In the genomic region with DNA sequence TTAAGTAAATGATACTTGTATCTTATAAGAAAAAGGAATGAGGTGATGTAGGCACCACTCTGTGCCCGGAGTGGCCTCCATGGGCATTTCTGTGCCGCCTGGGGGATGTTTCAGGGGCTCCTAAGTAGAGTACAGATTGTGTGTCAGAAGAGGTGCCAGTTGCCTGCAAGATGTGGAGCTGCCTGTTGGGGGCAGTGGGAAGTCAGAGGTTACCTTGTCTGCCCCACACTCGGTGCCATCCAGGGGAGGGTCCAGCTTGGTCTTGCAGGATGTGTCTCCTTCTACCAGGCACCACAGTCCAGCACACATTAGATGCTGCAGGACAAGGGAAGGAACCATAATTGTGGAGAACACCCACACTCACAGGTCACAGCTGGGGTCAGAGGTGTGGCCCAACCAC, we compare ENCODE assay signal across 23 cellular contexts.
"Had no signal": no experiment of that assay in that cellular context is flagged by ENCODE, and none has a peak within 500 bp of the region (broad histone marks: within the 10 kb centered on the region; RNA-seq: fewer than 3 reads in every experiment).

No MANE protein-coding gene starts in this region.

- H3K9me3 ChIP-seq: breast epithelium, esophagus muscularis mucosa, gastroesophageal sphincter, lower lobe of right lung, sigmoid colon, vagina had no signal

- H3K27me3 ChIP-seq: breast epithelium, dorsolateral prefrontal cortex, esophagus muscularis mucosa, gastroesophageal sphincter, sigmoid colon, vagina had no signal

- H3K27ac ChIP-seq: breast epithelium, dorsolateral prefrontal cortex, lower lobe of right lung, sigmoid colon, vagina had no signal

- H3K27ac Mint-ChIP-seq: activated naive CD8-positive, alpha-beta T cell treated with anti-CD3 and anti-CD28 coated beads for 36 hours; naive thymus-derived CD4-positive, alpha-beta T cell; stimulated activated naive B cell treated with anti-CD40 and anti-IgM and Interleukin-4, amounts not matched to agents 10 μg/mL and 1 μg/mL and 100 μg/mL, for 72 hours; type B pancreatic cell had no signal

- H3K4me1 Mint-ChIP-seq: central memory CD8-positive, alpha-beta T cell; stimulated activated naive B cell treated with anti-CD40 and anti-IgM and Interleukin-4, amounts not matched to agents 10 μg/mL and 1 μg/mL and 100 μg/mL, for 72 hours had no signal

- H3K4me3 Mint-ChIP-seq: activated naive CD8-positive, alpha-beta T cell treated with anti-CD3 and anti-CD28 coated beads for 36 hours; central memory CD8-positive, alpha-beta T cell; effector memory CD8-positive, alpha-beta T cell; naive thymus-derived CD4-positive, alpha-beta T cell; neural crest cell; stimulated activated naive B cell treated with anti-CD40 and anti-IgM and Interleukin-4, amounts not matched to agents 10 μg/mL and 1 μg/mL and 100 μg/mL, for 72 hours; type B pancreatic cell had no signal

- H3K36me3 Mint-ChIP-seq: stimulated activated naive B cell treated with anti-CD40 and anti-IgM and Interleukin-4, amounts not matched to agents 10 μg/mL and 1 μg/mL and 100 μg/mL, for 72 hours had no signal

- H3K27me3 Mint-ChIP-seq: activated naive CD8-positive, alpha-beta T cell treated with anti-CD3 and anti-CD28 coated beads for 36 hours; central memory CD8-positive, alpha-beta T cell; stimulated activated naive B cell treated with anti-CD40 and anti-IgM and Interleukin-4, amounts not matched to agents 10 μg/mL and 1 μg/mL and 100 μg/mL, for 72 hours had no signal

- DNase-seq: activated CD4-positive, alpha-beta T cell treated with anti-CD3 and anti-CD28 coated beads, Interleukin-2, amount 50 U/mL, for 48 hours; activated CD8-positive, alpha-beta memory T cell treated with anti-CD3 and anti-CD28 coated beads, Interleukin-2, amount 50 U/mL, for 48 hours; activated naive CD4-positive, alpha-beta T cell treated with Interleukin-2 at 50 U/mL for 16 hours; activated naive CD8-positive, alpha-beta T cell treated with anti-CD3 and anti-CD28 coated beads for 36 hours; activated T-cell treated with anti-CD3 and anti-CD28 coated beads, Interleukin-2, amount 50 U/mL, for 48 hours; dorsolateral prefrontal cortex; effector memory CD8-positive, alpha-beta T cell; head of caudate nucleus; hypothalamus; kidney; lower lobe of right lung; naive thymus-derived CD4-positive, alpha-beta T cell; sigmoid colon; stimulated activated CD4-positive, alpha-beta T cell treated with anti-CD3 and anti-CD28 coated beads, Interleukin-2, amount 100 ng/mL, for 48 hours; stimulated activated CD8-positive, alpha-beta memory T cell treated with anti-CD3 and anti-CD28 coated beads, Interleukin-4, amount 100 ng/mL, for 48 hours; stimulated activated naive B cell treated with anti-CD40 and anti-IgM and Interleukin-4, amounts not matched to agents 10 μg/mL and 1 μg/mL and 100 μg/mL, for 72 hours had no signal

- H3K9me3 Mint-ChIP-seq: activated naive CD8-positive, alpha-beta T cell treated with anti-CD3 and anti-CD28 coated beads for 36 hours; central memory CD8-positive, alpha-beta T cell; effector memory CD8-positive, alpha-beta T cell had no signal

- H3K4me1 ChIP-seq: breast epithelium, lower lobe of right lung, sigmoid colon had no signal

- H3K4me3 ChIP-seq: breast epithelium, dorsolateral prefrontal cortex, esophagus muscularis mucosa, gastroesophageal sphincter, lower lobe of right lung, sigmoid colon, vagina had no signal

- ATAC-seq: effector memory CD8-positive, alpha-beta T cell; gastroesophageal sphincter; lower lobe of right lung; naive thymus-derived CD4-positive, alpha-beta T cell; stimulated activated naive B cell treated with anti-CD40 and anti-IgM and Interleukin-4, amounts not matched to agents 10 μg/mL and 1 μg/mL and 100 μg/mL, for 72 hours had no signal

- H3K36me3 ChIP-seq: breast epithelium, esophagus muscularis mucosa, gastroesophageal sphincter, lower lobe of right lung, sigmoid colon, vagina had no signal
